In the genomic region with DNA sequence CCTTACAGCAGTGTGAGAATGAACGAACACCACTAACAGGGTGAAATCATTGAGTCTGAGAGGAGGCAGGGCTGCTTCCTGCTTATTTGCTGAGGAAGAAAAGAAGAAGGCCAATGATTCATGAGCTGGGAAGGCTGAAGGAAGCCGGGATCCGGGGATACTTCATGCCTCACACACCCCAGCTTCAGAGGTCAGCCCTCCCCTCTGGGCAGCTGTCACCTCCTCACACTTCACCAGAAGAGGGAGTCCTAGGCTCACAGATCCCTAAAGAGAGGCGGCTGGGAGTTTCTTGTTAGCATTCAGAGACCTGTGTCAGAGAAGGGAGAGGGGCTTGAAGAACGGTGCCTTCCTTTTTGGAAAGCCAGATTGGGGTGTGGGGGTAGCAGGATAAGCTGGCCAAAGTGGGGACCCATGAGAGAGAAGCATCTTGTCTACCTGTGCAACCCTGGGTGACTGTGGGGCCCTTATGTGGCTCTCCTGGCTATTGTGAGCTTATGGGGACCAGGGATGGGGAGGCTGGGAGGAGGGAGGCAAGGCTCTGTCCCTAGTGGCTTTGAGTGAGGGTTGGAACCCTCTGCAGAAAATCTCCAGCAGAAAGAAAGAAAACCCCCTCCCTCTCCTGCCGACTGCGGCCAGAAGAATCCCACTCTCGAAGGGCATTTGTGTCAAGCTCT, we compare ENCODE assay signal across 8 cellular contexts.
DNase-seq lines count a peak whose midpoint lies in the region; ATAC-seq and TF ChIP-seq lines count a peak whose summit lies in the region.

No MANE protein-coding gene starts in this region.

- POLR2A ChIA-PET in AG04449 (lab: Yijun Ruan, JAX): no interaction called here

- TF ChIP-seq CTCF in AG04449 (IDR thresholded peaks at IDR 0.05; ENCODE audit: insufficient read depth, low read length, missing control alignments) (peak; percentile 86), GM12875 (IDR thresholded peaks at IDR 0.05; ENCODE audit: borderline replicate concordance, insufficient read depth, low read depth, low read length) (peak; percentile 77), RWPE2 (IDR thresholded peaks at IDR 0.05; ENCODE audit: poor library complexity, severe bottlenecking) (peak; percentile 72)

- no peak overlapping the region for H3K27ac ChIP-seq in RWPE2 (ENCODE audit: poor library complexity, severe bottlenecking)

- peaks cover 7% of the 10 kb centered on the region for H3K4me1 ChIP-seq in RWPE2 (ENCODE audit: insufficient read depth, poor library complexity, severe bottlenecking)

- peak; percentile 94 for ATAC-seq in RWPE2 (ENCODE audit: low read depth)
- no peak for ATAC-seq in HG03460 (IDR thresholded peaks at IDR 0.05; ENCODE audit: unreplicated experiment)

- DNase-seq in AG04449 (ENCODE audit: low read depth, low spot score): peak; percentile 59
- DNase-seq in LoVo (ENCODE audit: low spot score): peak; percentile 80
- peak; percentile 75 for DNase-seq in RWPE2 (ENCODE audit: low spot score)
- DNase-seq in anterior cingulate cortex (lab: John Stamatoyannopoulos, UW): peak in 41 of 58 donors; percentile 2 to 66 (median 22)
- DNase-seq in hippocampal formation (lab: John Stamatoyannopoulos, UW): peak; percentile 17 to 37
- peak; percentile 44 for DNase-seq in skeletal muscle cell (ENCODE audit: low read depth)

- no peaks in the 10 kb centered on the region for H3K36me3 ChIP-seq in RWPE2 (ENCODE audit: low read depth)

- no peak overlapping the region for H3K4me3 ChIP-seq in AG04449 (ENCODE audit: low read depth, low read length)
- no peak overlapping the region for H3K4me3 ChIP-seq in GM12875 (ENCODE audit: low read depth, low read length)
- no peak overlapping the region for H3K4me3 ChIP-seq in RWPE2 (ENCODE audit: severe bottlenecking)
- H3K4me3 ChIP-seq in skeletal muscle cell (ENCODE audit: low read depth, low read length): no peak overlapping the region

- CTCF ChIA-PET in AG04449 (lab: Yijun Ruan, JAX): interaction anchor here (0.6 to 6.1 kb wide), 52 partner anchors 8 to 1438 kb away, joined by 3 to 107 read pairs (median 4); no protein-coding TSS in a partner anchor

- no peaks in the 10 kb centered on the region for H3K9me3 ChIP-seq in RWPE2 (ENCODE audit: severe bottlenecking)

- H3K27me3 ChIP-seq in RWPE2 (ENCODE audit: insufficient read depth, poor library complexity, severe bottlenecking): no peaks in the 10 kb centered on the region

Comparison
In these comparisons a context has a peak if more than half of its experiments do, and no peak if none do; other contexts are left out.
1. DNase-seq: peak in every context shown above with its lines; median percentile 80 in LoVo; 75 in RWPE2; 59 in AG04449; 44 in skeletal muscle cell; 27 in hippocampal formation; 22 in anterior cingulate cortex.